Comparison of ENCODE assay signal across 1 cellular context in genomic region chr19:49817964-49818690, GRCh38.
TF ChIP-seq lines count a peak whose summit lies in the region.

Gene MED25, plus strand, starts transcription at chr19:49818289. Its CDS starts 53 bp downstream, at chr19:49818342.

TF ChIP-seq in K562, 482 proteins besides CTCF, POLR2A, EP300 and RAD21 (continued from another document and continues in another):
- TF ChIP-seq AFF4 (CRISPR knock-in tag; IDR thresholded peaks at IDR 0.05) (0 out of 2 replicates have a peak, but pooled peaks have one; percentile 42), TEAD4 (IDR thresholded peaks at IDR 0.05; ENCODE audit: low read length) (no peak), TEAD4 (CRISPR knock-in tag; IDR thresholded peaks at IDR 0.05; ENCODE audit: borderline replicate concordance) (no peak), ZNF766 (CRISPR knock-in tag; conservative IDR thresholded peaks at IDR 0.05) (peak; percentile 93), TBL1XR1 (IDR thresholded peaks at IDR 0.05; ENCODE audit: low read length in 2 of 2) (0 out of 4 replicates have a peak, but pooled peaks of 1 of the 2 experiments have one; percentile 17), CC2D1A (IDR thresholded peaks at IDR 0.05) (no peak), DMBX1 (CRISPR knock-in tag; IDR thresholded peaks at IDR 0.05; ENCODE audit: borderline replicate concordance) (peak; percentile 56; the same call in 1 of the 2 replicates), FIP1L1 (IDR thresholded peaks at IDR 0.05; ENCODE audit: low read depth, low read length, poor library complexity, severe bottlenecking) (peak; percentile 60), SAFB2 (IDR thresholded peaks at IDR 0.05; ENCODE audit: borderline replicate concordance, low read depth, low read length, severe bottlenecking) (no peak), ZNF23 (CRISPR knock-in tag; IDR thresholded peaks at IDR 0.05) (0 out of 2 replicates have a peak, but pooled peaks have one; percentile 49), ERF (CRISPR knock-in tag; IDR thresholded peaks at IDR 0.05) (peak; percentile 68; the same call in 1 of the 2 replicates), USF2 (CRISPR knock-in tag; IDR thresholded peaks at IDR 0.05) (no peak), ZBTB5 (IDR thresholded peaks at IDR 0.05) (no peak), MITF (IDR thresholded peaks at IDR 0.05) (no peak), E2F8 (IDR thresholded peaks at IDR 0.05; ENCODE audit: low read depth, partially characterized antibody) (peak; percentile 69), ZNF140 (CRISPR knock-in tag; IDR thresholded peaks at IDR 0.05) (no peak), RCOR1 (IDR thresholded peaks at IDR 0.05; ENCODE audit: borderline replicate concordance in 1 of 2, low read depth in 2 of 2, low read length in 2 of 2) (no peak), LARP7 (IDR thresholded peaks at IDR 0.05) (no peak), MLX (CRISPR knock-in tag; conservative IDR thresholded peaks at IDR 0.05) (no peak), ZNF263 (CRISPR knock-in tag; IDR thresholded peaks at IDR 0.05; ENCODE audit: borderline replicate concordance) (0 out of 2 replicates have a peak, but pooled peaks have one; percentile 45), PRDM10 (IDR thresholded peaks at IDR 0.05; ENCODE audit: partially characterized antibody) (peak; percentile 28), KLF10 (CRISPR knock-in tag; IDR thresholded peaks at IDR 0.05) (no peak), HIVEP1 (CRISPR knock-in tag; IDR thresholded peaks at IDR 0.05) (0 out of 2 replicates have a peak, but pooled peaks have one; percentile 12), NKRF (IDR thresholded peaks at IDR 0.05; ENCODE audit: borderline replicate concordance) (peak; percentile 36), ZFP36 (IDR thresholded peaks at IDR 0.05; ENCODE audit: low read depth, low read length, partially characterized antibody) (no peak), ZNF311 (CRISPR knock-in tag; IDR thresholded peaks at IDR 0.05) (0 out of 2 replicates have a peak, but pooled peaks have one; percentile 43), BHLHE40 (IDR thresholded peaks at IDR 0.05; ENCODE audit: low read length) (0 out of 2 replicates have a peak, but pooled peaks have one; percentile 8), MCM7 (IDR thresholded peaks at IDR 0.05) (no peak), KDM5B (IDR thresholded peaks at IDR 0.05; ENCODE audit: insufficient replicate concordance, low read depth, low read length) (peak; percentile 56), PML (IDR thresholded peaks at IDR 0.05; ENCODE audit: low read length) (peak; percentile 57; the same call in 1 of the 2 replicates), HOXB6 (CRISPR knock-in tag; IDR thresholded peaks at IDR 0.05; ENCODE audit: borderline replicate concordance) (no peak), JUNB (CRISPR knock-in tag; conservative IDR thresholded peaks at IDR 0.05) (no peak), CCAR2 (IDR thresholded peaks at IDR 0.05; ENCODE audit: low read depth, low read length) (no peak), ILF3 (IDR thresholded peaks at IDR 0.05; ENCODE audit: borderline replicate concordance) (no peak), ZNF184 (CRISPR knock-in tag; IDR thresholded peaks at IDR 0.05) (no peak), ETV1 (tag; conservative IDR thresholded peaks at IDR 0.05; ENCODE audit: low read depth) (0 out of 2 replicates have a peak, but pooled peaks have one; percentile 53), CBX2 (IDR thresholded peaks at IDR 0.05; ENCODE audit: insufficient read depth, low read length, poor library complexity, severe bottlenecking) (no peak), FOXK2 (conservative IDR thresholded peaks at IDR 0.05 in 1 of 2, IDR thresholded peaks at IDR 0.05 in 1 of 2; ENCODE audit: low read depth in 2 of 2) (no peak; a peak in 1 of 4 replicates), ZNF586 (CRISPR knock-in tag; conservative IDR thresholded peaks at IDR 0.05) (0 out of 2 replicates have a peak, but pooled peaks have one; percentile 37), MYNN (IDR thresholded peaks at IDR 0.05) (no peak), MYNN (CRISPR knock-in tag; IDR thresholded peaks at IDR 0.05) (no peak), ZNF655 (CRISPR knock-in tag; IDR thresholded peaks at IDR 0.05) (no peak), KLF13 (tag; IDR thresholded peaks at IDR 0.05; ENCODE audit: borderline replicate concordance, low read depth) (no peak), PRPF4 (IDR thresholded peaks at IDR 0.05; ENCODE audit: insufficient read depth, low read depth, low read length, poor library complexity, severe bottlenecking) (no peak), ZNF699 (CRISPR knock-in tag; IDR thresholded peaks at IDR 0.05; ENCODE audit: insufficient replicate concordance) (no peak)
